Comparison of ENCODE assay signal across 8 cellular contexts in genomic region chr10:88114368-88114767, GRCh38.
DNase-seq lines count a peak whose midpoint lies in the region; ATAC-seq and TF ChIP-seq lines count a peak whose summit lies in the region.

No MANE protein-coding gene starts in this region.

- H3K36me3 ChIP-seq in body of pancreas (replicated peaks in 1 of 2; ENCODE audit: insufficient read depth in 1 of 2, low read depth in 2 of 2) (no peaks in the 10 kb centered on the region), left lung (no peaks in the 10 kb centered on the region)

- DNase-seq in GM13977 (ENCODE audit: low spot score), result no peak
- DNase-seq in NCI-H1694 (lab: John Stamatoyannopoulos, UW), result peak; percentile 28
- peak; percentile 69 to 78 (median 76) for DNase-seq in body of pancreas
- DNase-seq in left lung, result peak in 1 of 2 donors; percentile 51

- H3K27ac ChIP-seq in C4-2B (0 out of 2 replicates have a peak overlapping the region, but pooled peaks have one; percentile 33), body of pancreas (no peak overlapping the region), left lung (no peak overlapping the region)

- H3K9me3 ChIP-seq in body of pancreas (no peaks in the 10 kb centered on the region), left lung (no peaks in the 10 kb centered on the region)

- TF ChIP-seq CTCF in C4-2B (conservative IDR thresholded peaks at IDR 0.05) (peak; percentile 39), GM13977 (IDR thresholded peaks at IDR 0.05; ENCODE audit: extremely low read depth, insufficient read depth, missing control alignments) (peak; percentile 70), body of pancreas (IDR thresholded peaks at IDR 0.05) (peak; percentile 57 to 78 (median 76)), left lung (IDR thresholded peaks at IDR 0.05) (peak; percentile 48 to 69)

- ATAC-seq in body of pancreas, result peak; percentile 90
- peak; percentile 80 for ATAC-seq in left lung
- ATAC-seq in HG03521 (IDR thresholded peaks at IDR 0.05; ENCODE audit: unreplicated experiment), result no peak
- ATAC-seq in HG02610 (IDR thresholded peaks at IDR 0.05; ENCODE audit: unreplicated experiment), result no peak
- no peak for ATAC-seq in HG02588 (IDR thresholded peaks at IDR 0.05; ENCODE audit: unreplicated experiment)

- H3K4me3 ChIP-seq in body of pancreas, result no peak overlapping the region
- H3K4me3 ChIP-seq in left lung, result no peak overlapping the region

- in situ Hi-C loops in GM13977 (cut with MboI; ENCODE audit: low pct_unique_long_range_greater_than_20kb, low sequenced_read_pairs, unreplicated experiment), result no loop called here

- H3K4me1 ChIP-seq in body of pancreas (peaks cover 10% of the 10 kb centered on the region), left lung (peaks cover 0 to 71% of the 10 kb centered on the region in 2 donors)

- no peak for TF ChIP-seq POLR2A in body of pancreas (IDR thresholded peaks at IDR 0.05)

- H3K27me3 ChIP-seq in body of pancreas (no peaks in the 10 kb centered on the region), left lung (no peaks in the 10 kb centered on the region)

- intact Hi-C loops in body of pancreas (cut with DNase I) (loop anchor here (10.0 kb wide), 2 partner anchors 260 to 430 kb away; no protein-coding TSS in a partner anchor), left lung (cut with DNase I) (no loop called here)

- 38 to 58% methylated on average over 7 of the region's 7 CpGs for WGBS in body of pancreas, 2 donors

Comparison
In these comparisons a context has a peak if more than half of its experiments do, and no peak if none do; other contexts are left out.
1. ATAC-seq: peak in body of pancreas (single experiment) and left lung (single experiment); none in HG03521 (single experiment), HG02610 (single experiment) and HG02588 (single experiment).
2. Peak in every context shown above with its lines, with median percentiles within 50 percentile points of each other: CTCF ChIP-seq.